ENCODE assay signal across 19 cellular contexts in genomic region chr1:97623220-97623619, GRCh38.
"Had no signal": no experiment of that assay in that cellular context is flagged by ENCODE, and none has a peak within 500 bp of the region (broad histone marks: within the 10 kb centered on the region; RNA-seq: fewer than 3 reads in every experiment).

No MANE protein-coding gene starts in this region.

- H3K27me3 Mint-ChIP-seq: activated B cell treated with CpG ODN at 0.5 μM for 24 hours; activated CD4-positive, alpha-beta memory T cell treated with anti-CD3 and anti-CD28 coated beads for 36 hours; natural killer cell treated with Interleukin-12 subunit alpha and Interleukin-12 subunit beta and Interleukin-15 and Interleukin-18, amount 100 ng/mL, for 72 hours had no signal

- H3K4me3 ChIP-seq: adrenal gland, tibial artery, uterus had no signal

- H3K4me3 Mint-ChIP-seq: activated B cell treated with CpG ODN at 0.5 μM for 24 hours; activated CD4-positive, alpha-beta memory T cell treated with anti-CD3 and anti-CD28 coated beads for 36 hours; activated T-helper 1 cell treated with anti-CD3 and anti-CD28 coated beads, Interleukin-12 subunit alpha, Interleukin-12 subunit beta, Interleukin-2, Interleukin-4 antibody, amounts not matched to agents 30 ng/mL and 10 ng/mL and 1 ng/mL, durations not matched to agents 14 hours and 24 hours and 36 hours; natural killer cell treated with Interleukin-12 subunit alpha and Interleukin-12 subunit beta and Interleukin-15 and Interleukin-18, amount 100 ng/mL, for 72 hours had no signal

- DNase-seq: activated B cell treated with CpG ODN at 0.5 μM for 24 hours; activated CD4-positive, alpha-beta memory T cell treated with anti-CD3 and anti-CD28 coated beads for 36 hours; activated CD4-positive, alpha-beta T cell treated with anti-CD3 and anti-CD28 coated beads for 4 hours; activated gamma-delta T cell treated with Interleukin-2 at 50 U/mL for 16 hours; activated T-cell treated with anti-CD3 and anti-CD28 coated beads for 4 hours; adrenal gland; effector CD8-positive, alpha-beta T cell; stimulated activated CD4-positive, alpha-beta T cell treated with anti-CD3 and anti-CD28 coated beads, Interleukin-12 subunit alpha, Interleukin-12 subunit beta, amount 100 ng/mL, for 4 hours; stimulated activated CD4-positive, alpha-beta T cell treated with anti-CD3 and anti-CD28 coated beads, Interleukin-1b, Interleukin-23, amount 100 ng/mL, for 48 hours; stimulated activated naive CD4-positive, alpha-beta T cell treated with Interleukin-2 at 50 U/mL for 16 hours; T-helper 2 cell; tibial artery; uterus had no signal

- H3K36me3 ChIP-seq: adrenal gland, neutrophil, tibial artery, uterus had no signal

- H3K4me1 Mint-ChIP-seq: activated B cell treated with CpG ODN at 0.5 μM for 24 hours had no signal

- ATAC-seq: activated naive CD4-positive, alpha-beta T cell treated with anti-CD3 and anti-CD28 coated beads, Interleukin-2, amount 50 U/mL, for 72 hours; left lobe of liver; natural killer cell treated with Interleukin-12 subunit alpha and Interleukin-12 subunit beta and Interleukin-15 and Interleukin-18, amount 100 ng/mL, for 72 hours had no signal

- H3K36me3 Mint-ChIP-seq: activated naive CD4-positive, alpha-beta T cell treated with anti-CD3 and anti-CD28 coated beads, Interleukin-2, amount 50 U/mL, for 72 hours; natural killer cell treated with Interleukin-12 subunit alpha and Interleukin-12 subunit beta and Interleukin-15 and Interleukin-18, amount 100 ng/mL, for 72 hours had no signal

- H3K9me3 Mint-ChIP-seq: activated CD4-positive, alpha-beta memory T cell treated with anti-CD3 and anti-CD28 coated beads for 36 hours; activated naive CD4-positive, alpha-beta T cell treated with anti-CD3 and anti-CD28 coated beads, Interleukin-2, amount 50 U/mL, for 72 hours; activated T-helper 1 cell treated with anti-CD3 and anti-CD28 coated beads, Interleukin-12 subunit alpha, Interleukin-12 subunit beta, Interleukin-2, Interleukin-4 antibody, amounts not matched to agents 30 ng/mL and 10 ng/mL and 1 ng/mL, durations not matched to agents 14 hours and 24 hours and 36 hours; natural killer cell treated with Interleukin-12 subunit alpha and Interleukin-12 subunit beta and Interleukin-15 and Interleukin-18, amount 100 ng/mL, for 72 hours had no signal

- H3K4me1 ChIP-seq: adrenal gland, parathyroid adenoma, tibial artery, uterus had no signal

- H3K27ac ChIP-seq: adrenal gland, neutrophil, parathyroid adenoma, tibial artery had no signal

- H3K9me3 ChIP-seq: neutrophil, tibial artery, uterus had no signal

- H3K27ac Mint-ChIP-seq: activated B cell treated with CpG ODN at 0.5 μM for 24 hours; activated CD4-positive, alpha-beta memory T cell treated with anti-CD3 and anti-CD28 coated beads for 36 hours; activated naive CD4-positive, alpha-beta T cell treated with anti-CD3 and anti-CD28 coated beads, Interleukin-2, amount 50 U/mL, for 72 hours; activated T-helper 1 cell treated with anti-CD3 and anti-CD28 coated beads, Interleukin-12 subunit alpha, Interleukin-12 subunit beta, Interleukin-2, Interleukin-4 antibody, amounts not matched to agents 30 ng/mL and 10 ng/mL and 1 ng/mL, durations not matched to agents 14 hours and 24 hours and 36 hours; natural killer cell treated with Interleukin-12 subunit alpha and Interleukin-12 subunit beta and Interleukin-15 and Interleukin-18, amount 100 ng/mL, for 72 hours had no signal

- H3K27me3 ChIP-seq: adrenal gland, neutrophil, tibial artery, uterus had no signal
